ENCODE assay signal across 9 cellular contexts in the genomic region with DNA sequence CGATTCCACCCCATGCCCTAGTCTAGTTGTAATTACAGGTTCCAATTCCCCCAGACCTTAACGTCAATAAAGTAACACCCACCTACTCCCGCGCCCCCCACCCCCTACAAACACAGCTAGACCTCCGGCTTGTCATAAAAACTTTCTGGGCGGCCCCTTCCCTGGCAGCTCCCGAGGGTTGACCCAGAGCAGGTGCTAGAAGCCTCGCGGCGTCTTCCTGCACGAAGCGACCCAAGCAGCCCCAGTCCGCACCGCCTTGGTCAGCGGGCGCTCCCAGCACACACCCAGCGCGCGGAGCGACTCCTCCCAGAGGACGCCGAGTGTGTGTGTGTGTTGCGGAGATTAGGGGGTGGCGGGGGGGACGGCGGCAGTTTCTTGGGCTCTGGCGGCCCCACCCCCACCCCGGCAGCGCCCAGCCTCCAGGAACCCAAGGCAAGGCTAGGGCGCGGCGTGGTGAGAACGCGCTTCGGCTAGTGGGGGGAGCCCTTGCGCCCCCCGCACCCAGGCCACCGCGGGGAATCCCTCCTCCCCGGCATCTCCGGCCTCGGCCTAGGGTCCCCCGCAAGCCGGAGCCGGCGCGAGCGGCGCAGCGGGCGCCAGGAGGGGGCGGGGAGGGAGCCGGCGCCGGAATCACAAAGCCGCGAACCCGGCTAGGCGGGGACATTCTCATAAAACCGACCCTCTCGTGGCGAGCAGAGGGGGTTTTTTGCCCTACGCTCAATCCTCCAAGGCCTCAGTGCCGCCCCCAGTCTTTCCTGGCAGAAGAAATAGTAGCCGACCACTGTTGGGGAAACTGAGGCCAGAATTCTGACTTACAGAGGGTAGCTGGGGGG. TPM values are rescaled to one million over a fixed set of nuclear protein-coding genes. Genes with fewer than 3 reads are reported as not detected.
DNase-seq lines count a peak whose midpoint lies in the region; ATAC-seq and TF ChIP-seq lines count a peak whose summit lies in the region.
"Had no signal": no experiment of that assay in that cellular context is flagged by ENCODE, and none has a peak within 500 bp of the region (broad histone marks: within the 10 kb centered on the region; RNA-seq: fewer than 3 reads in every experiment).

No MANE protein-coding gene starts in this region.

- peak; percentile 40 for DNase-seq in activated T-cell treated with anti-CD3 and anti-CD28 coated beads, Interleukin-2, amount 50 U/mL, for 24 hours
- no peak for DNase-seq in activated T-cell treated with anti-CD3 and anti-CD28 coated beads for 4 hours
- peak; percentile 34 for DNase-seq in medulla oblongata (ENCODE audit: extremely low spot score)
- peak; percentile 66 for DNase-seq in type B pancreatic cell (ENCODE audit: extremely low spot score, unreplicated experiment)
- no peak for DNase-seq in AG20443 (ENCODE audit: low spot score)
- no peak for DNase-seq in activated CD4-positive, alpha-beta memory T cell treated with anti-CD3 and anti-CD28 coated beads, Interleukin-2, amount 10 ng/mL, durations not matched to agents 7 days and 5 days
- DNase-seq: activated naive CD4-positive, alpha-beta T cell treated with Interleukin-2 at 50 U/mL for 16 hours had no signal

- peaks cover 78% of the 10 kb centered on the region for H3K27me3 Mint-ChIP-seq in activated T-cell treated with anti-CD3 and anti-CD28 coated beads, Interleukin-2, amount 50 U/mL, for 24 hours
- H3K27me3 Mint-ChIP-seq in type B pancreatic cell, result peaks cover 80% of the 10 kb centered on the region
- H3K27me3 Mint-ChIP-seq in activated CD4-positive, alpha-beta memory T cell treated with anti-CD3 and anti-CD28 coated beads, Interleukin-2, amount 10 ng/mL, durations not matched to agents 7 days and 5 days, result peaks cover 82% of the 10 kb centered on the region

- TF ChIP-seq CTCF in type B pancreatic cell (conservative IDR thresholded peaks at IDR 0.05), result no peak

- no peak for ATAC-seq in HG03520 (IDR thresholded peaks at IDR 0.05; ENCODE audit: unreplicated experiment)

- peaks cover 26% of the 10 kb centered on the region for H3K4me1 Mint-ChIP-seq in activated T-cell treated with anti-CD3 and anti-CD28 coated beads, Interleukin-2, amount 50 U/mL, for 24 hours (ENCODE audit: low read depth)
- H3K4me1 Mint-ChIP-seq in type B pancreatic cell (ENCODE audit: unreplicated experiment), result peaks cover 37% of the 10 kb centered on the region
- peaks cover 20% of the 10 kb centered on the region for H3K4me1 Mint-ChIP-seq in activated CD4-positive, alpha-beta memory T cell treated with anti-CD3 and anti-CD28 coated beads, Interleukin-2, amount 10 ng/mL, durations not matched to agents 7 days and 5 days

- POLR2A ChIA-PET in activated CD4-positive, alpha-beta memory T cell treated with anti-CD3 and anti-CD28 coated beads, Interleukin-2, amount 10 ng/mL, durations not matched to agents 7 days and 5 days (lab: Charles Lee), result interaction anchor here (0.6 kb wide), 1 partner anchor 184 kb away, joined by 3 read pairs; no protein-coding TSS in a partner anchor

- peak overlapping the region; percentile 90 for H3K27ac ChIP-seq in cingulate gyrus (ENCODE audit: low read depth, low read length)

- H3K9me3 Mint-ChIP-seq in activated T-cell treated with anti-CD3 and anti-CD28 coated beads, Interleukin-2, amount 50 U/mL, for 24 hours, result no peaks in the 10 kb centered on the region
- no peaks in the 10 kb centered on the region for H3K9me3 Mint-ChIP-seq in type B pancreatic cell
- no peaks in the 10 kb centered on the region for H3K9me3 Mint-ChIP-seq in activated CD4-positive, alpha-beta memory T cell treated with anti-CD3 and anti-CD28 coated beads, Interleukin-2, amount 10 ng/mL, durations not matched to agents 7 days and 5 days

- peak overlapping the region; percentile 6 for H3K4me3 Mint-ChIP-seq in activated T-cell treated with anti-CD3 and anti-CD28 coated beads, Interleukin-2, amount 50 U/mL, for 24 hours
- peak overlapping the region; percentile 98 for H3K4me3 Mint-ChIP-seq in type B pancreatic cell
- H3K4me3 Mint-ChIP-seq in activated CD4-positive, alpha-beta memory T cell treated with anti-CD3 and anti-CD28 coated beads, Interleukin-2, amount 10 ng/mL, durations not matched to agents 7 days and 5 days, result no peak overlapping the region

- no peaks in the 10 kb centered on the region for H3K36me3 Mint-ChIP-seq in activated T-cell treated with anti-CD3 and anti-CD28 coated beads, Interleukin-2, amount 50 U/mL, for 24 hours (ENCODE audit: low read depth)
- peaks cover 3% of the 10 kb centered on the region for H3K36me3 Mint-ChIP-seq in type B pancreatic cell
- H3K36me3 Mint-ChIP-seq in activated CD4-positive, alpha-beta memory T cell treated with anti-CD3 and anti-CD28 coated beads, Interleukin-2, amount 10 ng/mL, durations not matched to agents 7 days and 5 days (ENCODE audit: low read depth), result peaks cover 2% of the 10 kb centered on the region

- H3K27ac Mint-ChIP-seq in activated T-cell treated with anti-CD3 and anti-CD28 coated beads, Interleukin-2, amount 50 U/mL, for 24 hours, result no peak overlapping the region
- peak overlapping the region; percentile 51 for H3K27ac Mint-ChIP-seq in type B pancreatic cell
- no peak overlapping the region for H3K27ac Mint-ChIP-seq in activated CD4-positive, alpha-beta memory T cell treated with anti-CD3 and anti-CD28 coated beads, Interleukin-2, amount 10 ng/mL, durations not matched to agents 7 days and 5 days

- CTCF ChIA-PET in activated CD4-positive, alpha-beta memory T cell treated with anti-CD3 and anti-CD28 coated beads, Interleukin-2, amount 10 ng/mL, durations not matched to agents 7 days and 5 days (lab: Charles Lee), result interaction anchor here (1.0 to 8.7 kb wide), 4 partner anchors 84 to 184 kb away, joined by 3 to 98 read pairs (median 38); a partner anchor contains a TSS

RNA-seq across cellular contexts. Expression of a gene that starts 2.2 kb away (rescaled TPM):
- 22.8 and 41.7 TPM in 2 replicates for total RNA-seq in type B pancreatic cell (ENCODE audit: low replicate concordance)
- not detected for total RNA-seq in activated CD4-positive, alpha-beta memory T cell treated with anti-CD3 and anti-CD28 coated beads, Interleukin-2, amount 10 ng/mL, durations not matched to agents 7 days and 5 days

RNA-seq across cellular contexts. Expression of a gene that starts 47.7 kb away (rescaled TPM):
- total RNA-seq in type B pancreatic cell (ENCODE audit: low replicate concordance), result 45.7 and 67.9 TPM in 2 replicates
- 10 to 100 TPM; 73.4 to 80.7 TPM for total RNA-seq in activated CD4-positive, alpha-beta memory T cell treated with anti-CD3 and anti-CD28 coated beads, Interleukin-2, amount 10 ng/mL, durations not matched to agents 7 days and 5 days

Comparison
In these comparisons a context has a peak if more than half of its experiments do, and no peak if none do; other contexts are left out.
1. DNase-seq: peak in activated T-cell treated with anti-CD3 and anti-CD28 coated beads, Interleukin-2, amount 50 U/mL, for 24 hours (single experiment), medulla oblongata (single experiment) and type B pancreatic cell (single experiment); none in activated T-cell treated with anti-CD3 and anti-CD28 coated beads for 4 hours (single experiment), AG20443 (single experiment) and activated CD4-positive, alpha-beta memory T cell treated with anti-CD3 and anti-CD28 coated beads, Interleukin-2, amount 10 ng/mL, durations not matched to agents 7 days and 5 days (single experiment).
2. RNA of a gene that starts 2.2 kb away (total RNA-seq): 22.8 to 41.7 TPM in type B pancreatic cell; not detected in activated CD4-positive, alpha-beta memory T cell treated with anti-CD3 and anti-CD28 coated beads, Interleukin-2, amount 10 ng/mL, durations not matched to agents 7 days and 5 days; every median in the first group is over 10 times any median in the second.